Comparison of ENCODE assay signal across 9 cellular contexts in genomic region chr6:22708469-22708868, GRCh38.
"Had no signal": no experiment of that assay in that cellular context is flagged by ENCODE, and none has a peak within 500 bp of the region (broad histone marks: within the 10 kb centered on the region; RNA-seq: fewer than 3 reads in every experiment).

No MANE protein-coding gene starts in this region.

- H3K27me3 Mint-ChIP-seq: IgD-negative memory B cell had no signal

- H3K9ac ChIP-seq: GM23248, KMS-11 had no signal

- ATAC-seq: HCT116 had no signal

- H3K4me2 ChIP-seq: KMS-11 had no signal

- H3K4me3 ChIP-seq: GM23248, HAP-1 had no signal

- H3K4me3 Mint-ChIP-seq: HFFc6, IgD-negative memory B cell had no signal

- H3K36me3 ChIP-seq: HAP-1 had no signal

- H3K27ac ChIP-seq: GM23248, KMS-11 had no signal

- H3K4me1 Mint-ChIP-seq: IgD-negative memory B cell had no signal

- FAIRE-seq: HTR-8/SVneo had no signal

- H3K9me3 ChIP-seq: HAP-1 had no signal

- H3K9me3 Mint-ChIP-seq: IgD-negative memory B cell had no signal

- H3K36me3 Mint-ChIP-seq: IgD-negative memory B cell had no signal

- H3K4me1 ChIP-seq: HAP-1 had no signal

- H2AFZ ChIP-seq: GM23248 had no signal

- H3K27ac Mint-ChIP-seq: HFFc6, IgD-negative memory B cell had no signal

- DNase-seq: GM23248, H7, HFFc6, KBM-7 had no signal
